ENCODE assay signal across 20 cellular contexts in the genomic region with DNA sequence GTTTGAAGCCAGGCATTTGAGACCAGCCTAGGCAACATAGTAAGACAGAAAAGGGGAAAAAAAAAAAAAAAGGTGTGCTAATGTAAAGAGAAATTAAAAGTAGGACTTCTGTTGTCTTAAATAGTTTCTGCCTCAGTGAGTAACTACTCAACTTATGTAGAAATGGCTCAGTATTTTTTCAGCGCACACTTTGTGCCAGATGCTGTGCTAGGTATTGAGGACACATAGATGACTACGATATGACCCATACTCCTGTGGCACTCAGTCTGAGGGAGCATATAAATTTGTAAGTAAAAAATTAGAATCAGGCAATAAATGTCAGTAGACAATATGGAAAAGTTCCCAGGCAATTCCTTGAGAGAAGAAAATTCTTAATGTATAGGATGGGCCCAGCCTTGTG.
DNase-seq lines count a peak whose midpoint lies in the region; ATAC-seq and TF ChIP-seq lines count a peak whose summit lies in the region.
"Had no signal": no experiment of that assay in that cellular context is flagged by ENCODE, and none has a peak within 500 bp of the region (broad histone marks: within the 10 kb centered on the region; RNA-seq: fewer than 3 reads in every experiment).

No MANE protein-coding gene starts in this region.

- H4K20me1 ChIP-seq in hepatocyte (ENCODE audit: insufficient read depth, poor library complexity, severe bottlenecking) = no peaks in the 10 kb centered on the region

- TF ChIP-seq CTCF in cardiac muscle cell (IDR thresholded peaks at IDR 0.05; ENCODE audit: low read depth, low read length) (no peak), ascending aorta (IDR thresholded peaks at IDR 0.05) (no peak), hepatocyte (IDR thresholded peaks at IDR 0.05; ENCODE audit: poor library complexity) (no peak)

- no peak overlapping the region for H2BK120ac ChIP-seq in mesenchymal stem cell (ENCODE audit: low read depth, low read length)

- peaks cover 75% of the 10 kb centered on the region for H3K79me2 ChIP-seq in hepatocyte

- H3K27ac ChIP-seq in cardiac muscle cell (peak overlapping the region; percentile 57), ascending aorta (peak overlapping the region; percentile 20 to 47), mesenchymal stem cell (ENCODE audit: low read length, poor library complexity, severe bottlenecking) (no peak overlapping the region), hepatocyte (no peak overlapping the region)
- H3K27ac ChIP-seq: body of pancreas, psoas muscle, upper lobe of left lung had no signal

- H2AFZ ChIP-seq in mesenchymal stem cell (ENCODE audit: low read depth, low read length) (no peak overlapping the region), hepatocyte (no peak overlapping the region)

- H3K9me3 ChIP-seq in cardiac muscle cell (ENCODE audit: low read depth) = no peaks in the 10 kb centered on the region
- no peaks in the 10 kb centered on the region for H3K9me3 ChIP-seq in ascending aorta
- no peaks in the 10 kb centered on the region for H3K9me3 ChIP-seq in mesenchymal stem cell (ENCODE audit: control insufficient read depth, low read length)
- no peaks in the 10 kb centered on the region for H3K9me3 ChIP-seq in hepatocyte (ENCODE audit: low read depth)
- H3K9me3 ChIP-seq: body of pancreas, psoas muscle, upper lobe of left lung had no signal

- H3K4me1 ChIP-seq in cardiac muscle cell (ENCODE audit: low read depth) = no peaks in the 10 kb centered on the region
- H3K4me1 ChIP-seq in ascending aorta = peaks cover 0 to 3% of the 10 kb centered on the region in 2 donors
- H3K4me1 ChIP-seq in mesenchymal stem cell (ENCODE audit: control insufficient read depth, insufficient read depth, low read depth, low read length) = peaks cover 3% of the 10 kb centered on the region
- H3K4me1 ChIP-seq in hepatocyte (ENCODE audit: insufficient read depth) = no peaks in the 10 kb centered on the region
- H3K4me1 ChIP-seq: body of pancreas had no signal

- H3K4me2 ChIP-seq in mesenchymal stem cell (ENCODE audit: low read length, poor library complexity, severe bottlenecking) (no peak overlapping the region), hepatocyte (no peak overlapping the region)

- H3K27me3 ChIP-seq in cardiac muscle cell (no peaks in the 10 kb centered on the region), ascending aorta (no peaks in the 10 kb centered on the region), mesenchymal stem cell (ENCODE audit: control insufficient read depth in 1 of 2, insufficient read depth in 1 of 2, low read length in 2 of 2) (no peaks in the 10 kb centered on the region), hepatocyte (no peaks in the 10 kb centered on the region)
- H3K27me3 ChIP-seq: body of pancreas, upper lobe of left lung had no signal

- no peak overlapping the region for H3K23ac ChIP-seq in mesenchymal stem cell (ENCODE audit: low read length in 2 of 2)

- H3K36me3 ChIP-seq in cardiac muscle cell (peaks cover 39% of the 10 kb centered on the region), ascending aorta (peaks cover 26 to 28% of the 10 kb centered on the region in 2 donors), mesenchymal stem cell (ENCODE audit: control insufficient read depth in 1 of 2, insufficient read depth in 2 of 2, low read depth in 1 of 2, low read length in 2 of 2) (peaks cover 8 to 53% of the 10 kb centered on the region in 2 experiments), hepatocyte (replicated peaks; ENCODE audit: insufficient read depth, low read depth) (no peaks in the 10 kb centered on the region)

- H2BK15ac ChIP-seq in mesenchymal stem cell (ENCODE audit: low read depth, poor library complexity, severe bottlenecking) = no peak overlapping the region

- no peak overlapping the region for H4K8ac ChIP-seq in mesenchymal stem cell (ENCODE audit: low read length)

- H3K4ac ChIP-seq in mesenchymal stem cell (ENCODE audit: low read depth in 1 of 2, low read length in 2 of 2) = no peak overlapping the region

- H2BK12ac ChIP-seq in mesenchymal stem cell (ENCODE audit: low read length in 2 of 2) = no peak overlapping the region

- H2AK5ac ChIP-seq in mesenchymal stem cell (ENCODE audit: low read length, severe bottlenecking) = no peak overlapping the region

- H3K18ac ChIP-seq in mesenchymal stem cell (ENCODE audit: low read depth in 1 of 2, low read length in 2 of 2) = no peak overlapping the region

- H2BK5ac ChIP-seq in mesenchymal stem cell (ENCODE audit: low read depth, low read length, poor library complexity, severe bottlenecking) = no peak overlapping the region

- DNase-seq in cardiac muscle cell (ENCODE audit: low read depth in 1 of 2, low spot score in 1 of 2) (no peak), cardiac septum (ENCODE audit: low spot score) (no peak), ascending aorta (ENCODE audit: low spot score in 2 of 2) (no peak), mesenchymal stem cell (no peak), hepatocyte (ENCODE audit: low spot score) (no peak), NCI-H1105 treated with DMSO at 0.1 percent for 48 hours (lab: John Stamatoyannopoulos, UW) (no peak), islet precursor cell (no peak)
- DNase-seq: activated naive CD8-positive, alpha-beta T cell treated with anti-CD3 and anti-CD28 coated beads, Interleukin-2, amount 50 U/mL, for 24 hours; body of pancreas; CD8-positive, alpha-beta T cell; DMS153; effector memory CD8-positive, alpha-beta T cell; kidney glomerular epithelial cell; NCI-H1417 treated with DMSO at 0.1 percent for 48 hours; NCI-H82; psoas muscle; Right ventricle myocardium superior; stimulated activated CD8-positive, alpha-beta memory T cell treated with anti-CD3 and anti-CD28 coated beads, Interleukin-4, amount 100 ng/mL, for 48 hours; upper lobe of left lung had no signal

- no peak overlapping the region for H3K14ac ChIP-seq in mesenchymal stem cell (ENCODE audit: low read length in 2 of 2)

- H3K9ac ChIP-seq in mesenchymal stem cell (ENCODE audit: low read length) = peak overlapping the region; percentile 25

- H3K79me1 ChIP-seq in mesenchymal stem cell (replicated peaks; ENCODE audit: low read length, poor library complexity, severe bottlenecking) = peaks cover 19% of the 10 kb centered on the region

- intact Hi-C loops in cardiac septum (cut with DNase I) (no loop called here), ascending aorta (cut with DNase I) (no loop called here)

- WGBS in mesenchymal stem cell = 50% methylated on average over 2 of the region's 2 CpGs
- 73% methylated on average over 2 of the region's 2 CpGs for WGBS in hepatocyte (ENCODE audit: low lambda C conversion rate, missing lambda C conversion rate)

- no peak overlapping the region for H4K91ac ChIP-seq in mesenchymal stem cell (ENCODE audit: low read length)

- no peaks in the 10 kb centered on the region for H3K9me2 ChIP-seq in hepatocyte (replicated peaks; ENCODE audit: insufficient read depth)

- no peak for ATAC-seq in HG03108 (IDR thresholded peaks at IDR 0.05; ENCODE audit: unreplicated experiment)
- ATAC-seq: activated naive CD8-positive, alpha-beta T cell treated with anti-CD3 and anti-CD28 coated beads, Interleukin-2, amount 50 U/mL, for 24 hours; body of pancreas; CD8-positive, alpha-beta T cell; effector memory CD8-positive, alpha-beta T cell had no signal

- no peak overlapping the region for H3K4me3 ChIP-seq in cardiac muscle cell
- no peak overlapping the region for H3K4me3 ChIP-seq in ascending aorta
- no peak overlapping the region for H3K4me3 ChIP-seq in mesenchymal stem cell (ENCODE audit: insufficient read depth in 1 of 2, low read depth in 1 of 2, low read length in 2 of 2)
- H3K4me3 ChIP-seq in hepatocyte = no peak overlapping the region
- H3K4me3 ChIP-seq: body of pancreas, psoas muscle, upper lobe of left lung had no signal

Comparison
In these comparisons a context has a peak if more than half of its experiments do, and no peak if none do; other contexts are left out.
1. H3K27ac ChIP-seq: peak in cardiac muscle cell (single experiment) and ascending aorta (2 of 2); none in mesenchymal stem cell (single experiment) and hepatocyte (single experiment).